1 cellular context compared by ENCODE assay signal in genomic region chr1:167937709-167938010, GRCh38.
TF ChIP-seq lines count a peak whose summit lies in the region.

No MANE protein-coding gene starts in this region.

TF ChIP-seq in K562, 482 proteins besides CTCF, POLR2A, EP300 and RAD21 (continues in another document):
- 0 out of 4 replicates have a peak, but pooled peaks of 1 of the 2 experiments have one; percentile 26 for TF ChIP-seq CSDE1 (IDR thresholded peaks at IDR 0.05)
- 0 out of 4 replicates have a peak, but pooled peaks of 1 of the 2 experiments have one; percentile 42 for TF ChIP-seq KDM4B (IDR thresholded peaks at IDR 0.05; ENCODE audit: borderline replicate concordance in 2 of 2, low read depth in 1 of 2)
- TF ChIP-seq HMBOX1 (IDR thresholded peaks at IDR 0.05) = 0 out of 2 replicates have a peak, but pooled peaks have one; percentile 8
- no peak for TF ChIP-seq ZNF79 (CRISPR knock-in tag; IDR thresholded peaks at IDR 0.05; ENCODE audit: low read depth)
- no peak for TF ChIP-seq ARID3B (CRISPR knock-in tag; IDR thresholded peaks at IDR 0.05; ENCODE audit: borderline replicate concordance)
- no peak for TF ChIP-seq ZNF24 (IDR thresholded peaks at IDR 0.05)
- no peak for TF ChIP-seq MYNN (IDR thresholded peaks at IDR 0.05)
- no peak for TF ChIP-seq MYNN (CRISPR knock-in tag; IDR thresholded peaks at IDR 0.05)
- TF ChIP-seq ZNF589 (CRISPR knock-in tag; IDR thresholded peaks at IDR 0.05; ENCODE audit: low read depth) = no peak
- no peak for TF ChIP-seq UBTF (IDR thresholded peaks at IDR 0.05; ENCODE audit: borderline replicate concordance in 1 of 2, low read depth in 2 of 2, low read length in 2 of 2)
- no peak for TF ChIP-seq JUNB (CRISPR knock-in tag; conservative IDR thresholded peaks at IDR 0.05)
- no peak for TF ChIP-seq BRCA1 (IDR thresholded peaks at IDR 0.05)
- TF ChIP-seq BRCA1 (CRISPR knock-in tag; IDR thresholded peaks at IDR 0.05) = no peak
- peak; percentile 43; the same call in 1 of the 2 replicates for TF ChIP-seq TGIF2 (CRISPR knock-in tag; IDR thresholded peaks at IDR 0.05)
- TF ChIP-seq ID3 (CRISPR knock-in tag; IDR thresholded peaks at IDR 0.05) = no peak
- no peak for TF ChIP-seq ID3 (tag; IDR thresholded peaks at IDR 0.05)
- no peak for TF ChIP-seq MTF1 (CRISPR knock-in tag; IDR thresholded peaks at IDR 0.05; ENCODE audit: borderline replicate concordance)
- TF ChIP-seq ZKSCAN1 (IDR thresholded peaks at IDR 0.05; ENCODE audit: low read depth, low read length) = no peak
- TF ChIP-seq ZC3H8 (IDR thresholded peaks at IDR 0.05) = no peak
- TF ChIP-seq NRF1 (conservative IDR thresholded peaks at IDR 0.05 in 1 of 2, IDR thresholded peaks at IDR 0.05 in 1 of 2) = 0 out of 4 replicates have a peak, but pooled peaks of 1 of the 2 experiments have one; percentile 1
- TF ChIP-seq ZBTB33 (CRISPR knock-in tag; IDR thresholded peaks at IDR 0.05) = no peak
- no peak for TF ChIP-seq ZFP36 (IDR thresholded peaks at IDR 0.05; ENCODE audit: low read depth, low read length, partially characterized antibody)
- 0 out of 2 replicates have a peak, but pooled peaks have one; percentile 41 for TF ChIP-seq ZNF592 (IDR thresholded peaks at IDR 0.05)
- no peak for TF ChIP-seq CHD2 (IDR thresholded peaks at IDR 0.05; ENCODE audit: low read depth, low read length)
- TF ChIP-seq ZHX1 (conservative IDR thresholded peaks at IDR 0.05; ENCODE audit: low read length) = no peak
- TF ChIP-seq ELF2 (CRISPR knock-in tag; IDR thresholded peaks at IDR 0.05) = no peak
- peak; percentile 3; the same call in 1 of the 2 replicates for TF ChIP-seq SMARCE1 (IDR thresholded peaks at IDR 0.05)
- TF ChIP-seq NFRKB (IDR thresholded peaks at IDR 0.05; ENCODE audit: low read depth) = peak; percentile 79
- TF ChIP-seq YY1 (IDR thresholded peaks at IDR 0.05; ENCODE audit: borderline replicate concordance in 1 of 3, control insufficient read depth in 1 of 3, extremely low read depth in 1 of 3, insufficient read depth in 3 of 3, insufficient read length in 1 of 3, insufficient replicate concordance in 2 of 3, low read depth in 1 of 3, low read length in 2 of 3) = no peak
- peak; percentile 8; the same call in 1 of the 2 replicates for TF ChIP-seq ARID1B (IDR thresholded peaks at IDR 0.05)
- TF ChIP-seq MIER1 (IDR thresholded peaks at IDR 0.05; ENCODE audit: low read depth) = peak; percentile 59; the same call in 1 of the 2 replicates
- TF ChIP-seq CCNT2 (IDR thresholded peaks at IDR 0.05; ENCODE audit: borderline replicate concordance, extremely low read depth, insufficient read length, low read depth, low read length) = no peak
- 0 out of 2 replicates have a peak, but pooled peaks have one; percentile 24 for TF ChIP-seq GABPA (tag; conservative IDR thresholded peaks at IDR 0.05; ENCODE audit: low read depth)
- 0 out of 2 replicates have a peak, but pooled peaks have one; percentile 67 for TF ChIP-seq POLR2H (tag; IDR thresholded peaks at IDR 0.05; ENCODE audit: low read depth)
- no peak for TF ChIP-seq ZSCAN29 (IDR thresholded peaks at IDR 0.05)
- 0 out of 2 replicates have a peak, but pooled peaks have one; percentile 2 for TF ChIP-seq CXXC5 (CRISPR knock-in tag; IDR thresholded peaks at IDR 0.05)
- no peak for TF ChIP-seq ZNF699 (CRISPR knock-in tag; IDR thresholded peaks at IDR 0.05; ENCODE audit: insufficient replicate concordance)
- peak in 1 of 2 experiments; percentile 23 for TF ChIP-seq AFF1 (IDR thresholded peaks at IDR 0.05; ENCODE audit: low read depth in 1 of 2, partially characterized antibody in 2 of 2)
